In genomic region chr11:86162257-86162656, GRCh38 we compare ENCODE assay signal across 8 cellular contexts.
A peak's percentile ranks its signal among the peaks of the same experiment; 100 is the strongest.
DNase-seq lines count a peak whose midpoint lies in the region; ATAC-seq and TF ChIP-seq lines count a peak whose summit lies in the region.

No MANE protein-coding gene starts in this region.

- no peaks in the 10 kb centered on the region for H3K9me3 Mint-ChIP-seq in CD4-positive, alpha-beta T cell

- ATAC-seq in left lobe of liver (peak; percentile 23), GM19023 (IDR thresholded peaks at IDR 0.05; ENCODE audit: unreplicated experiment) (no peak)
- ATAC-seq in CD4-positive, alpha-beta T cell (ENCODE audit: poor library complexity): no peak

- no peak for TF ChIP-seq EP300 in tibial nerve (IDR thresholded peaks at IDR 0.05)

- no peaks in the 10 kb centered on the region for H3K27me3 ChIP-seq in tibial nerve
- no peaks in the 10 kb centered on the region for H3K27me3 ChIP-seq in CD4-positive, alpha-beta T cell (ENCODE audit: control insufficient read depth, insufficient read depth, low read length)

- WGBS in tibial nerve, 2 donors: 50% methylated on average over 1 of the region's 1 CpG

- CTCF ChIA-PET in CD4-positive, alpha-beta T cell (lab: Charles Lee): interaction anchor here (1.2 kb wide), 1 partner anchor 120 kb away, joined by 3 read pairs; no protein-coding TSS in a partner anchor

- H3K4me1 ChIP-seq in tibial nerve: peaks cover 0 to 35% (median 18%) of the 10 kb centered on the region in 4 donors

- peak overlapping the region in 3 of 4 donors; percentile 14 to 80 (median 18) for H3K27ac ChIP-seq in tibial nerve
- H3K27ac ChIP-seq in CD4-positive, alpha-beta T cell (ENCODE audit: low read depth, low read length): no peak overlapping the region

- intact Hi-C loops in CD4-positive, alpha-beta T cell (cut with DNase I, micrococcal nuclease): no loop called here

- H3K4me3 Mint-ChIP-seq in CD4-positive, alpha-beta T cell: no peak overlapping the region

- H3K27ac Mint-ChIP-seq in CD4-positive, alpha-beta T cell: no peak overlapping the region

- TF ChIP-seq CTCF in astrocyte of the spinal cord (IDR thresholded peaks at IDR 0.05; ENCODE audit: low read depth, low read length): no peak
- TF ChIP-seq CTCF in tibial nerve (IDR thresholded peaks at IDR 0.05): no peak
- no peak for TF ChIP-seq CTCF in CD4-positive, alpha-beta T cell (IDR thresholded peaks at IDR 0.05)

- H3K36me3 Mint-ChIP-seq in CD4-positive, alpha-beta T cell (ENCODE audit: low read depth): no peaks in the 10 kb centered on the region

- H3K4me3 ChIP-seq in astrocyte of the spinal cord (ENCODE audit: low read depth, low read length): no peak overlapping the region
- no peak overlapping the region for H3K4me3 ChIP-seq in tibial nerve

- no peaks in the 10 kb centered on the region for H3K36me3 ChIP-seq in tibial nerve

- TF ChIP-seq POLR2A in tibial nerve (IDR thresholded peaks at IDR 0.05): no peak

- no peaks in the 10 kb centered on the region for H3K9me3 ChIP-seq in tibial nerve
- H3K9me3 ChIP-seq in CD4-positive, alpha-beta T cell (ENCODE audit: control insufficient read depth, low read length): no peaks in the 10 kb centered on the region

- DNase-seq in LHCN-M2 (ENCODE audit: low read depth) (peak; percentile 90), astrocyte of the spinal cord (ENCODE audit: low read depth, low spot score) (peak; percentile 86), left lobe of liver (ENCODE audit: low spot score) (no peak), tibial nerve (ENCODE audit: low spot score in 2 of 2) (peak in 1 of 2 donors; percentile 36), NCI-H1417 (lab: John Stamatoyannopoulos, UW) (no peak)
- DNase-seq in activated naive CD4-positive, alpha-beta T cell treated with anti-CD3 and anti-CD28 coated beads, Interleukin-2, amount 50 U/mL, for 16 hours: no peak
- no peak for DNase-seq in CD4-positive, alpha-beta T cell

- in situ Hi-C loops in astrocyte of the spinal cord (cut with HindIII; ENCODE audit: low sequenced_read_pairs): no loop called here

- POLR2A ChIA-PET in CD4-positive, alpha-beta T cell (lab: Charles Lee): no interaction called here

- H3K4me1 Mint-ChIP-seq in CD4-positive, alpha-beta T cell (ENCODE audit: low read depth): no peaks in the 10 kb centered on the region

- H3K27me3 Mint-ChIP-seq in CD4-positive, alpha-beta T cell: no peaks in the 10 kb centered on the region

Comparison
In these comparisons a context has a peak if more than half of its experiments do, and no peak if none do; other contexts are left out.
1. DNase-seq: peak in LHCN-M2 (single experiment) and astrocyte of the spinal cord (single experiment); none in left lobe of liver (single experiment), activated naive CD4-positive, alpha-beta T cell treated with anti-CD3 and anti-CD28 coated beads, Interleukin-2, amount 50 U/mL, for 16 hours (single experiment), CD4-positive, alpha-beta T cell (0 of 10) and NCI-H1417 (0 of 3).